1 cellular context compared by ENCODE assay signal in genomic region chr1:39799770-39800470, GRCh38.
TF ChIP-seq lines count a peak whose summit lies in the region.

No MANE protein-coding gene starts in this region.

TF ChIP-seq in GM12878, 131 proteins besides CTCF, POLR2A, EP300 and RAD21 (continued from another document):
- TF ChIP-seq NR2C2 (IDR thresholded peaks at IDR 0.05; ENCODE audit: borderline replicate concordance, control insufficient read depth, insufficient read length, low read depth) (no peak), EED (IDR thresholded peaks at IDR 0.05; ENCODE audit: low read depth) (0 out of 2 replicates have a peak, but pooled peaks have one; percentile 10), PKNOX1 (IDR thresholded peaks at IDR 0.05) (no peak), EZH2 (IDR thresholded peaks at IDR 0.05; ENCODE audit: borderline replicate concordance, control insufficient read depth, low read depth, low read length) (no peak), STAT1 (conservative IDR thresholded peaks at IDR 0.05) (no peak), ZNF207 (IDR thresholded peaks at IDR 0.05; ENCODE audit: borderline replicate concordance) (no peak), YY1 (IDR thresholded peaks at IDR 0.05; ENCODE audit: low read depth, low read length) (peak; percentile 42; the same call in 1 of the 2 replicates), SIN3A (IDR thresholded peaks at IDR 0.05; ENCODE audit: low read depth, low read length) (no peak), SMC3 (IDR thresholded peaks at IDR 0.05; ENCODE audit: borderline replicate concordance, low read length) (peak; percentile 65), IRF4 (IDR thresholded peaks at IDR 0.05; ENCODE audit: low read depth, low read length) (no peak), BMI1 (IDR thresholded peaks at IDR 0.05; ENCODE audit: borderline replicate concordance) (no peak)
